ENCODE assay signal across 8 cellular contexts in genomic region chr5:150449491-150450339, GRCh38. TPM values are rescaled to one million over a fixed set of nuclear protein-coding genes. Genes with fewer than 3 reads are reported as not detected.
DNase-seq lines count a peak whose midpoint lies in the region; ATAC-seq, FAIRE-seq and TF ChIP-seq lines count a peak whose summit lies in the region.

TSS of gene RPS14 (minus strand) at chr5:150449739. CDS start at chr5:150447733, 2,006 bp downstream.

- no peaks in the 10 kb centered on the region for H3K9me3 ChIP-seq in HepG2 (ENCODE audit: low read length)

- peaks cover 24% of the 10 kb centered on the region for H3K4me1 Mint-ChIP-seq in activated CD4-positive, alpha-beta T cell treated with anti-CD3 and anti-CD28 coated beads, Interleukin-2, amount 10 ng/mL, durations not matched to agents 24 days and 14 days

- peaks cover 16 to 33% of the 10 kb centered on the region in 2 experiments for H3K36me3 ChIP-seq in HepG2 (replicated peaks in 1 of 2; ENCODE audit: control insufficient read depth in 1 of 2, insufficient read depth in 2 of 2, low read length in 2 of 2)

- POLR2A ChIA-PET in HepG2 (lab: Yijun Ruan, JAX), result interaction anchor here (0.6 to 2.1 kb wide), 30 partner anchors 8 to 489 kb away, joined by 3 to 29 read pairs (median 5); partner anchors contain the start of genes CD74, DCTN4, RBM22 and SLC26A2

- peak; percentile 42; the same call in 1 of the 2 replicates for TF ChIP-seq RAD21 in HepG2 (CRISPR knock-in tag; IDR thresholded peaks at IDR 0.05)

- H3K4me2 ChIP-seq in HepG2 (ENCODE audit: low read depth, low read length), result peak within 1 kb of the TSS; percentile 89

- FAIRE-seq in HepG2 (lab: Jason Lieb, UNC), result peak; percentile 76

- peaks cover 50% of the 10 kb centered on the region for H3K36me3 Mint-ChIP-seq in activated CD4-positive, alpha-beta T cell treated with anti-CD3 and anti-CD28 coated beads, Interleukin-2, amount 10 ng/mL, durations not matched to agents 24 days and 14 days (ENCODE audit: low read depth)

- H3K27ac ChIP-seq in HepG2 (ENCODE audit: extremely low read length, insufficient read depth, low read length), result peak within 1 kb of the TSS; percentile 95

- TF ChIP-seq EP300 in HepG2 (IDR thresholded peaks at IDR 0.05; ENCODE audit: low read depth in 2 of 2, low read length in 2 of 2) (no peak), HepG2 (CRISPR knock-in tag; IDR thresholded peaks at IDR 0.05; ENCODE audit: borderline replicate concordance) (0 out of 2 replicates have a peak, but pooled peaks have one; percentile 10)

- peak; percentile 68 to 98 (median 93) for DNase-seq in C1 segment of cervical spinal cord (lab: John Stamatoyannopoulos, UW)
- peak; percentile 89 to 91 for DNase-seq in NCI-H526 (lab: John Stamatoyannopoulos, UW)
- peak; percentile 98 for DNase-seq in activated CD4-positive, alpha-beta T cell treated with anti-CD3 and anti-CD28 coated beads, Interleukin-2, amount 10 ng/mL, durations not matched to agents 24 days and 14 days
- peak; percentile 90 for DNase-seq in dedifferentiated amniotic fluid mesenchymal stem cell (ENCODE audit: extremely low spot score)
- peak; percentile 87 for DNase-seq in HepG2 (ENCODE audit: low spot score)
- peak; percentile 94 for DNase-seq in stimulated activated CD4-positive, alpha-beta T cell treated with anti-CD3 and anti-CD28 coated beads, Interleukin-4, amount 100 ng/mL, for 1 hour

- H3K9me3 Mint-ChIP-seq in activated CD4-positive, alpha-beta T cell treated with anti-CD3 and anti-CD28 coated beads, Interleukin-2, amount 10 ng/mL, durations not matched to agents 24 days and 14 days, result no peaks in the 10 kb centered on the region

- WGBS in HepG2 (ENCODE audit: low lambda C conversion rate), result 4% methylated on average over 35 of the region's 58 CpGs

- H3K4me1 ChIP-seq in HepG2 (ENCODE audit: insufficient read depth, low read length), result peaks cover 33% of the 10 kb centered on the region

- intact Hi-C loops in activated CD4-positive, alpha-beta T cell treated with anti-CD3 and anti-CD28 coated beads, Interleukin-2, amount 10 ng/mL, durations not matched to agents 24 days and 14 days (cut with micrococcal nuclease), result loop anchor here (1.0 to 10.0 kb wide), 6 partner anchors 10 to 703 kb away; partner anchors contain the start of genes HMGXB3, RBM22, TCOF1 and TIGD6
- intact Hi-C loops in HepG2 (cut with micrococcal nuclease; ENCODE audit: unreplicated experiment), result no loop called here

- H3K27me3 Mint-ChIP-seq in activated CD4-positive, alpha-beta T cell treated with anti-CD3 and anti-CD28 coated beads, Interleukin-2, amount 10 ng/mL, durations not matched to agents 24 days and 14 days, result no peaks in the 10 kb centered on the region

- CTCF ChIA-PET in HepG2 (lab: Yijun Ruan, JAX; ENCODE audit: low intra/inter-chr PET ratio, low total read pairs), result interaction anchor here (2.4 kb wide), 1 partner anchor 95 kb away, joined by 5 read pairs; no protein-coding TSS in a partner anchor

- TSS peak; percentile 98 for BruUV-seq in HepG2 (replicated peaks; lab: Mats Ljungman, UMichigan)

- peak; percentile 92 to 96 for TF ChIP-seq POLR2A in HepG2 (IDR thresholded peaks at IDR 0.05; ENCODE audit: insufficient read depth in 1 of 2, low read depth in 2 of 2, low read length in 2 of 2)

- peak within 1 kb of the TSS; percentile 99 for H3K9ac ChIP-seq in HepG2 (ENCODE audit: insufficient read depth, low read depth, low read length)

- peak; percentile 92 for TF ChIP-seq CTCF in HepG2 (CRISPR knock-in tag; IDR thresholded peaks at IDR 0.05)

- H3K27ac Mint-ChIP-seq in activated CD4-positive, alpha-beta T cell treated with anti-CD3 and anti-CD28 coated beads, Interleukin-2, amount 10 ng/mL, durations not matched to agents 24 days and 14 days, result peak within 1 kb of the TSS; percentile 97

- in situ Hi-C loops in HepG2 (cut with HindIII; ENCODE audit: extremely low pct_ligation_motif_present, low pct_unique_long_range_greater_than_20kb), result loop anchor here (10.0 to 25.0 kb wide), 3 partner anchors 95 to 213 kb away; partner anchors contain the start of gene MYOZ3

- peak within 1 kb of the TSS; percentile 93 for H3K4me3 Mint-ChIP-seq in activated CD4-positive, alpha-beta T cell treated with anti-CD3 and anti-CD28 coated beads, Interleukin-2, amount 10 ng/mL, durations not matched to agents 24 days and 14 days

- ATAC-seq in GM19324 (IDR thresholded peaks at IDR 0.05; ENCODE audit: low FRiP score, unreplicated experiment) (peak; percentile 95), HG03469 (IDR thresholded peaks at IDR 0.05; ENCODE audit: unreplicated experiment) (peak; percentile 78), HepG2 (peak; percentile 96)

- H2AFZ ChIP-seq in HepG2 (ENCODE audit: low read length), result peak within 1 kb of the TSS; percentile 56

- H3K79me2 ChIP-seq in HepG2 (ENCODE audit: insufficient read depth, low read length), result peaks cover 35% of the 10 kb centered on the region

- peaks cover 42% of the 10 kb centered on the region for H4K20me1 ChIP-seq in HepG2 (ENCODE audit: insufficient read depth, low read length)

- peak within 1 kb of the TSS; percentile 86 to 93 (median 90) for H3K4me3 ChIP-seq in HepG2 (replicated peaks in 1 of 3; ENCODE audit: insufficient read depth in 1 of 3, low read depth in 2 of 3, low read length in 3 of 3)

- no peaks in the 10 kb centered on the region; a peak in 1 of 5 replicates for H3K27me3 ChIP-seq in HepG2 (ENCODE audit: control insufficient read depth in 1 of 2, insufficient read depth in 2 of 2, low read length in 2 of 2)

TF ChIP-seq in HepG2, 621 proteins besides CTCF, POLR2A, EP300 and RAD21 (continues in another document):
- TF ChIP-seq ZNF879 (CRISPR knock-in tag; IDR thresholded peaks at IDR 0.05) (peak; percentile 58; the same call in 1 of the 2 replicates), E2F5 (CRISPR knock-in tag; conservative IDR thresholded peaks at IDR 0.05) (peak; percentile 39; the same call in 1 of the 2 replicates), ZNF530 (CRISPR knock-in tag; IDR thresholded peaks at IDR 0.05; ENCODE audit: low read depth) (no peak), ZSCAN22 (CRISPR knock-in tag; IDR thresholded peaks at IDR 0.05) (0 out of 2 replicates have a peak, but pooled peaks have one; percentile 49), ZNF30 (CRISPR knock-in tag; IDR thresholded peaks at IDR 0.05) (no peak), ZNF639 (CRISPR knock-in tag; conservative IDR thresholded peaks at IDR 0.05) (no peak), KLF13 (CRISPR knock-in tag; IDR thresholded peaks at IDR 0.05) (no peak; the same call in 1 of the 2 replicates), NFIB (CRISPR knock-in tag; IDR thresholded peaks at IDR 0.05; ENCODE audit: borderline replicate concordance) (no peak), ZNF597 (CRISPR knock-in tag; IDR thresholded peaks at IDR 0.05) (no peak)

RNA-seq across cellular contexts. Expression of gene RPS14, which starts in this region (rescaled TPM):
- 2,567 and 2,587 TPM in 2 replicates for total RNA-seq in activated CD4-positive, alpha-beta T cell treated with anti-CD3 and anti-CD28 coated beads, Interleukin-2, amount 10 ng/mL, durations not matched to agents 24 days and 14 days
- 2,116 and 2,466 TPM in 2 replicates for total RNA-seq in HepG2 (2016; rRNA removed; fragmentation: Illumina TruSeq; extraction: Trizol)
- total RNA-seq in HepG2 (2016; cell fraction: cytosol; rRNA removed; fragmentation: Illumina TruSeq; extraction: Trizol; ENCODE audit: low read depth), result 3,305 and 3,520 TPM in 2 replicates
- 2,149 and 2,588 TPM in 2 replicates for total RNA-seq in HepG2 (2016; cell fraction: insoluble cytoplasmic fraction; rRNA removed; fragmentation: Illumina TruSeq; extraction: Trizol)
- 4,929 and 5,069 TPM in 2 replicates for total RNA-seq in HepG2 (2016; cell fraction: membrane; rRNA removed; fragmentation: Illumina TruSeq; extraction: Trizol)
- 644 and 721 TPM in 2 replicates for total RNA-seq in HepG2 (2016; cell fraction: nucleus; rRNA removed; fragmentation: Illumina TruSeq; extraction: Trizol)
- polyA plus RNA-seq in HepG2 (2011; rRNA removed), result 3,058 and 3,295 TPM in 2 replicates
- polyA plus RNA-seq in HepG2 (2011; cell fraction: cytosol; rRNA removed), result 6,315 and 8,239 TPM in 2 replicates
- 1,184 and 1,580 TPM in 2 replicates for polyA plus RNA-seq in HepG2 (2011; cell fraction: nucleus; rRNA removed)
- polyA plus RNA-seq in HepG2 (2012), result 3,506 and 4,895 TPM in 2 replicates
- polyA plus RNA-seq in HepG2 (2016; cell fraction: cytosol; fragmentation: Illumina TruSeq; extraction: Trizol; ENCODE audit: low read depth), result 3,347 and 3,785 TPM in 2 replicates
- 2,246 and 2,277 TPM in 2 replicates for polyA plus RNA-seq in HepG2 (2016; cell fraction: insoluble cytoplasmic fraction; fragmentation: Illumina TruSeq; extraction: Trizol; ENCODE audit: low read depth)
- 4,452 and 4,569 TPM in 2 replicates for polyA plus RNA-seq in HepG2 (2016; cell fraction: membrane; fragmentation: Illumina TruSeq; extraction: Trizol; ENCODE audit: low read depth)
- polyA plus RNA-seq in HepG2 (2016; cell fraction: nucleus; fragmentation: Illumina TruSeq; extraction: Trizol; ENCODE audit: insufficient read depth, low read depth), result 1,056 and 1,136 TPM in 2 replicates
- 795 and 1,496 TPM in 2 replicates for polyA minus RNA-seq in HepG2 (2011; rRNA and poly(A)+ RNA removed; ENCODE audit: low replicate concordance)
- polyA minus RNA-seq in HepG2 (2011; cell fraction: cytosol; rRNA and poly(A)+ RNA removed), result 375 and 432 TPM in 2 replicates
- 180 and 283 TPM in 2 replicates for polyA minus RNA-seq in HepG2 (2011; cell fraction: nucleus; rRNA and poly(A)+ RNA removed)

Comparison
In these comparisons a context has a peak if more than half of its experiments do, and no peak if none do; other contexts are left out.
1. Peak in every context shown above with its lines: DNase-seq, ATAC-seq, H3K4me3 ChIP-seq and H3K27ac ChIP-seq.